In the genomic region with DNA sequence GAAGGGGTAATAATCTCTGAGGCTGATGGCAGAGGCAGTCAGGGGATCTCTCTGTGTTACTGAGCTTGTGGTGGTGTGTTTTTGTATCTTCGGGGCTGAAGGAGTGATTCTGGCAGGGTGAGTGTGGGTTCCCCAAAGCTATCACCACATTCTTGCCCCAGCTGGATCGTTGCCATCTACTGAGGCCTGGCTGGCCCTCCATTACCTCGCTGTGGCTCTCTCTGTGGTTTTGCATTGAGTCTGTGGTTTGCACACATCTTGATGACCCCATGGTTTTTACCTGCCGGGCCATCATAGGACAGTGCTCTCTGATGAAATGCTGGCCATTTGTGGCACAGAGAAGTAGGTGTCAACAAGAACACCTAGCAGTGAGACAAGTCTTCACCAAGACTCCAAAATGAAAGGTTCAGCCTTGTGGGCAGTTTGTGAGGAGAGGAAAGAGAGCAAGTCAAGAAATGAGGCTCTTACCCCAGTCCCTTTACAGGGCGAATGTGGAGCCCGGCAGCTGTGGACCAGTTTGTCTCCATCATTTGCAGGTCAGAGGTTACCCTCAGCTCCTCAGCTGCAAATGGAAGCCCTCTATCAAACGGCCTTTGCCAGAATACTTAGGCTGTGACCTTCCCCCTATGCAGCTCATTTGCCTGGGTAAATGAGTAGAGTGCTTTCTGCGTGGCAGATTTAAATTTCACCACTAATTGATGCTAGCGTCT, we compare ENCODE assay signal across 11 cellular contexts.
DNase-seq lines count a peak whose midpoint lies in the region; ATAC-seq, FAIRE-seq and TF ChIP-seq lines count a peak whose summit lies in the region.
"Had no signal": no experiment of that assay in that cellular context is flagged by ENCODE, and none has a peak within 500 bp of the region (broad histone marks: within the 10 kb centered on the region; RNA-seq: fewer than 3 reads in every experiment).

No MANE protein-coding gene starts in this region.

- H3K36me3 ChIP-seq in HEK293 (ENCODE audit: control insufficient read depth in 2 of 2, insufficient read depth in 1 of 2, low read length in 2 of 2): no peaks in the 10 kb centered on the region; a peak in 1 of 3 replicates
- H3K36me3 ChIP-seq in mucosa of descending colon (ENCODE audit: low read depth): no peaks in the 10 kb centered on the region
- H3K36me3 ChIP-seq in MG63: peaks cover 38% of the 10 kb centered on the region

- peak overlapping the region; percentile 69 for H3K4me3 Mint-ChIP-seq in activated T-helper 17 cell treated with anti-CD3 and anti-CD28 coated beads, Interleukin-2, amount 50 U/mL, for 72 hours
- H3K4me3 Mint-ChIP-seq: activated naive CD8-positive, alpha-beta T cell had no signal

- H3K27ac ChIP-seq in 22Rv1: peak overlapping the region; percentile 70
- H3K27ac ChIP-seq in HEK293 (ENCODE audit: extremely low read depth, low read depth, low read length): no peak overlapping the region

- H3K4me3 ChIP-seq in HEK293 (ENCODE audit: low read depth, low read length) (no peak overlapping the region), mucosa of descending colon (no peak overlapping the region), MG63 (no peak overlapping the region)

- H3K9me3 Mint-ChIP-seq in activated T-helper 17 cell treated with anti-CD3 and anti-CD28 coated beads, Interleukin-2, amount 50 U/mL, for 72 hours: no peaks in the 10 kb centered on the region

- peak in 2 of 3 donors; percentile 23 to 51 for DNase-seq in mucosa of descending colon
- no peak for DNase-seq in D721Med (ENCODE audit: insufficient read length, low spot score)
- DNase-seq in MG63: no peak
- DNase-seq in MV-4-11 (lab: John Stamatoyannopoulos, UW): no peak
- DNase-seq in DMS153 treated with DMSO at 0.1 percent for 48 hours (lab: John Stamatoyannopoulos, UW; ENCODE audit: unreplicated experiment): no peak
- DNase-seq: NCI-H748 treated with DMSO at 0.1 percent for 48 hours had no signal

- POLR2A ChIA-PET in HEK293 (lab: Yijun Ruan, JAX): no interaction called here

- peaks cover 9% of the 10 kb centered on the region for H3K36me3 Mint-ChIP-seq in activated T-helper 17 cell treated with anti-CD3 and anti-CD28 coated beads, Interleukin-2, amount 50 U/mL, for 72 hours (ENCODE audit: low read depth)
- H3K36me3 Mint-ChIP-seq: activated naive CD8-positive, alpha-beta T cell had no signal

- H3K27ac Mint-ChIP-seq in activated T-helper 17 cell treated with anti-CD3 and anti-CD28 coated beads, Interleukin-2, amount 50 U/mL, for 72 hours: peak overlapping the region; percentile 96

- no peak for FAIRE-seq in D721Med (lab: Jason Lieb, UNC)
- FAIRE-seq: endometrium had no signal

- CTCF ChIA-PET in HEK293 (lab: Yijun Ruan, JAX): interaction anchor here (0.6 to 1.9 kb wide), 2 partner anchors 39 to 40 kb away, joined by 3 to 9 read pairs; no protein-coding TSS in a partner anchor

- TF ChIP-seq CTCF in 22Rv1 (IDR thresholded peaks at IDR 0.05): no peak
- TF ChIP-seq CTCF in HEK293 (tag by site-specific recombination; IDR thresholded peaks at IDR 0.05): no peak
- TF ChIP-seq CTCF in mucosa of descending colon (IDR thresholded peaks at IDR 0.05): no peak
- no peak for TF ChIP-seq CTCF in D721Med (IDR thresholded peaks at IDR 0.05; ENCODE audit: insufficient read depth, missing control alignments)

- peak; percentile 28 for ATAC-seq in activated T-helper 17 cell treated with anti-CD3 and anti-CD28 coated beads, Interleukin-2, amount 50 U/mL, for 72 hours (replicated peaks)
- ATAC-seq in mucosa of descending colon: no peak

- H3K4me1 Mint-ChIP-seq in activated T-helper 17 cell treated with anti-CD3 and anti-CD28 coated beads, Interleukin-2, amount 50 U/mL, for 72 hours: peaks cover 56% of the 10 kb centered on the region

- H3K9me3 ChIP-seq in HEK293 (ENCODE audit: control insufficient read depth, insufficient read depth, low read depth, low read length) (no peaks in the 10 kb centered on the region), mucosa of descending colon (no peaks in the 10 kb centered on the region), MG63 (no peaks in the 10 kb centered on the region)

- no peaks in the 10 kb centered on the region for H3K27me3 ChIP-seq in MG63

- H3K27me3 Mint-ChIP-seq in activated T-helper 17 cell treated with anti-CD3 and anti-CD28 coated beads, Interleukin-2, amount 50 U/mL, for 72 hours: no peaks in the 10 kb centered on the region
- H3K27me3 Mint-ChIP-seq: activated naive CD8-positive, alpha-beta T cell had no signal

- H3K4me1 ChIP-seq in HEK293 (ENCODE audit: control insufficient read depth, insufficient read depth, low read length): peaks cover 13% of the 10 kb centered on the region; the same call in 1 of the 2 replicates
- H3K4me1 ChIP-seq in mucosa of descending colon (ENCODE audit: low read depth): peaks cover 66% of the 10 kb centered on the region

- intact Hi-C loops in mucosa of descending colon (cut with DNase I, micrococcal nuclease): no loop called here

TF ChIP-seq in HEK293, 187 proteins besides CTCF, POLR2A, EP300 and RAD21:
- TF ChIP-seq ZBTB48 (tag by site-specific recombination; IDR thresholded peaks at IDR 0.05) (peak; percentile 48; the same call in 1 of the 2 replicates), ZNF202 (tag by site-specific recombination; IDR thresholded peaks at IDR 0.05; ENCODE audit: borderline replicate concordance) (no peak), ZXDB (tag by site-specific recombination; IDR thresholded peaks at IDR 0.05) (no peak)

Comparison
In these comparisons a context has a peak if more than half of its experiments do, and no peak if none do; other contexts are left out.
1. DNase-seq: peak in mucosa of descending colon (2 of 3); none in D721Med (single experiment), MG63 (single experiment), MV-4-11 (single experiment) and DMS153 treated with DMSO at 0.1 percent for 48 hours (single experiment).